Comparison of ENCODE assay signal across 10 cellular contexts in genomic region chr3:32816439-32817194, GRCh38. TPM values are rescaled to one million over a fixed set of nuclear protein-coding genes. Genes with fewer than 3 reads are reported as not detected.
DNase-seq lines count a peak whose midpoint lies in the region; ATAC-seq, FAIRE-seq and TF ChIP-seq lines count a peak whose summit lies in the region.
"Had no signal": no experiment of that assay in that cellular context is flagged by ENCODE, and none has a peak within 500 bp of the region (broad histone marks: within the 10 kb centered on the region; RNA-seq: fewer than 3 reads in every experiment).

No MANE protein-coding gene starts in this region.

- no peaks in the 10 kb centered on the region for H3K79me2 ChIP-seq in ACC112 (ENCODE audit: control insufficient read depth, insufficient read depth, low read length, unreplicated experiment)
- peaks cover 45% of the 10 kb centered on the region for H3K79me2 ChIP-seq in trophoblast cell (ENCODE audit: control insufficient read depth, insufficient read depth, low read length, poor library complexity)

- no CpG with 5 or more reads among the region's 78 CpGs for WGBS in trophoblast cell (ENCODE audit: extremely low coverage, insufficient coverage, insufficient read length)

- peak overlapping the region; percentile 64 for H2AK5ac ChIP-seq in trophoblast cell (ENCODE audit: low read length)

- no peak for TF ChIP-seq POLR2A in GM12892 (IDR thresholded peaks at IDR 0.05; ENCODE audit: low read depth, low read length)

- TF ChIP-seq CTCF in foreskin keratinocyte (conservative IDR thresholded peaks at IDR 0.05), result no peak

- H2AFZ ChIP-seq in ACC112 (ENCODE audit: low read length, unreplicated experiment) (peak overlapping the region; percentile 94), trophoblast cell (ENCODE audit: insufficient read depth, low read length, poor library complexity) (peak overlapping the region; percentile 56)

- ATAC-seq in foreskin keratinocyte (peak; percentile 22), HG03521 (IDR thresholded peaks at IDR 0.05; ENCODE audit: unreplicated experiment) (no peak)
- ATAC-seq: HCT116 had no signal

- peak overlapping the region; percentile 98 for H4K91ac ChIP-seq in trophoblast cell (ENCODE audit: low read depth, low read length)

- H3K9me3 ChIP-seq in trophoblast cell (ENCODE audit: insufficient read depth, low read depth, low read length), result no peaks in the 10 kb centered on the region

- peak overlapping the region; percentile 96 for H4K12ac ChIP-seq in trophoblast cell (ENCODE audit: low read depth, low read length)

- H3K4me3 ChIP-seq in ACC112 (ENCODE audit: low read depth, low read length) (peak overlapping the region; percentile 72), trophoblast cell (ENCODE audit: low read depth, low read length) (peak overlapping the region; percentile 88)

- DNase-seq in GM12892 (ENCODE audit: insufficient read length) (peak; percentile 37), foreskin keratinocyte (no peak), trophoblast cell (peak in 1 of 2 donors; percentile 41), pons (ENCODE audit: low spot score) (no peak), RKO (ENCODE audit: low spot score) (no peak)
- DNase-seq in activated CD4-positive, CD25-positive, alpha-beta regulatory T cell treated with anti-CD3 and anti-CD28 coated beads, Interleukin-2, amount 50 U/mL, for 72 hours, result peak; percentile 34

- H3K4ac ChIP-seq in trophoblast cell (ENCODE audit: low read depth, low read length), result peak overlapping the region; percentile 99

- H2BK5ac ChIP-seq in trophoblast cell (ENCODE audit: low read depth, low read length, poor library complexity), result peak overlapping the region; percentile 100

- no peaks in the 10 kb centered on the region for H3K4me1 ChIP-seq in ACC112 (ENCODE audit: control insufficient read depth, insufficient read depth, low read length, unreplicated experiment)
- H3K4me1 ChIP-seq in foreskin keratinocyte, result no peaks in the 10 kb centered on the region
- H3K4me1 ChIP-seq in trophoblast cell (ENCODE audit: control insufficient read depth in 1 of 2, insufficient read depth in 2 of 2, low read length in 2 of 2), result peaks cover 5 to 6% of the 10 kb centered on the region in 2 experiments

- peak overlapping the region; percentile 95 for H2BK120ac ChIP-seq in trophoblast cell (ENCODE audit: insufficient read depth, low read length, poor library complexity)

- H3K14ac ChIP-seq in trophoblast cell (ENCODE audit: low read length), result peak overlapping the region; percentile 97

- peaks cover 44% of the 10 kb centered on the region for H3K79me1 ChIP-seq in trophoblast cell (ENCODE audit: low read length)

- H3K36me3 ChIP-seq in ACC112 (ENCODE audit: insufficient read depth, low read length), result no peaks in the 10 kb centered on the region
- peaks cover 4 to 13% of the 10 kb centered on the region in 2 experiments for H3K36me3 ChIP-seq in trophoblast cell (ENCODE audit: control insufficient read depth in 1 of 2, insufficient read depth in 2 of 2, low read length in 2 of 2)

- peak overlapping the region; percentile 85 for H3K4me2 ChIP-seq in trophoblast cell (ENCODE audit: low read length)

- no peak overlapping the region for H3K23ac ChIP-seq in trophoblast cell (ENCODE audit: low read length)

- H2BK12ac ChIP-seq in trophoblast cell (ENCODE audit: low read length), result peak overlapping the region; percentile 37

- peak overlapping the region; percentile 89 for H3K9ac ChIP-seq in trophoblast cell (ENCODE audit: low read length)

- H4K8ac ChIP-seq in trophoblast cell (ENCODE audit: low read depth, low read length), result peak overlapping the region; percentile 96

- H3K27me3 ChIP-seq in ACC112 (ENCODE audit: insufficient read depth, low read length) (peaks cover 73% of the 10 kb centered on the region), foreskin keratinocyte (peaks cover 91% of the 10 kb centered on the region), trophoblast cell (ENCODE audit: insufficient read depth, low read length) (no peaks in the 10 kb centered on the region)

- no peak overlapping the region for H3K27ac ChIP-seq in ACC112 (ENCODE audit: low read depth, low read length)
- H3K27ac ChIP-seq in foreskin keratinocyte, result no peak overlapping the region
- H3K27ac ChIP-seq in trophoblast cell (ENCODE audit: low read depth, low read length), result peak overlapping the region; percentile 91
- H3K27ac ChIP-seq: epithelial cell of prostate had no signal

- H3K18ac ChIP-seq in trophoblast cell (ENCODE audit: low read length), result peak overlapping the region; percentile 93

- no peak for FAIRE-seq in GM12892 (lab: Jason Lieb, UNC)

RNA-seq across cellular contexts. Expression of gene TRIM71, which starts 1.2 kb away (rescaled TPM):
- not detected for polyA plus RNA-seq in GM12892 (2012; ENCODE audit: missing spikeins)
- not detected in 2 replicates for total RNA-seq in foreskin keratinocyte
- not detected in 2 replicates for polyA plus RNA-seq in foreskin keratinocyte
- polyA plus RNA-seq in trophoblast cell (2013), result 22.6 and 23.2 TPM in 2 replicates

Comparison
In these comparisons a context has a peak if more than half of its experiments do, and no peak if none do; other contexts are left out.
1. DNase-seq: peak in GM12892 (single experiment) and activated CD4-positive, CD25-positive, alpha-beta regulatory T cell treated with anti-CD3 and anti-CD28 coated beads, Interleukin-2, amount 50 U/mL, for 72 hours (single experiment); none in foreskin keratinocyte (0 of 2), pons (single experiment) and RKO (single experiment).